2 cellular contexts compared by ENCODE assay signal in genomic region chr9:5870020-5870339, GRCh38.
TF ChIP-seq lines count a peak whose summit lies in the region.

No MANE protein-coding gene starts in this region.

TF ChIP-seq in HepG2, 621 proteins besides CTCF, POLR2A, EP300 and RAD21:
- TF ChIP-seq CREB1 (IDR thresholded peaks at IDR 0.05) (no peak), CREB1 (CRISPR knock-in tag; IDR thresholded peaks at IDR 0.05) (peak; percentile 21; the same call in 1 of the 2 replicates), ZNF607 (CRISPR knock-in tag; IDR thresholded peaks at IDR 0.05; ENCODE audit: borderline replicate concordance) (no peak)
TF ChIP-seq in HepG2: peak in this region for 1.

TF ChIP-seq in H1, 55 proteins besides CTCF, POLR2A, EP300 and RAD21:
- TF ChIP-seq POU5F1 (IDR thresholded peaks at IDR 0.05; ENCODE audit: low read depth, low read length) (no peak), YY1 (IDR thresholded peaks at IDR 0.05; ENCODE audit: low read depth, low read length) (no peak), SAP30 (IDR thresholded peaks at IDR 0.05; ENCODE audit: insufficient read depth, insufficient replicate concordance, low read length) (no peak), RXRA (IDR thresholded peaks at IDR 0.05; ENCODE audit: insufficient read depth, low read depth, low read length) (no peak), CBX5 (IDR thresholded peaks at IDR 0.05; ENCODE audit: low read depth, low read length) (no peak), BCL11A (IDR thresholded peaks at IDR 0.05; ENCODE audit: low read depth in 2 of 2, low read length in 2 of 2) (no peak), POLR2AphosphoS5 (IDR thresholded peaks at IDR 0.05; ENCODE audit: low read depth, low read length) (no peak), TEAD4 (IDR thresholded peaks at IDR 0.05; ENCODE audit: low read depth, low read length) (no peak), ATF3 (IDR thresholded peaks at IDR 0.05; ENCODE audit: insufficient read depth, low read depth, low read length) (no peak), SIX5 (IDR thresholded peaks at IDR 0.05; ENCODE audit: low read depth, low read length) (no peak)
